In the genomic region with DNA sequence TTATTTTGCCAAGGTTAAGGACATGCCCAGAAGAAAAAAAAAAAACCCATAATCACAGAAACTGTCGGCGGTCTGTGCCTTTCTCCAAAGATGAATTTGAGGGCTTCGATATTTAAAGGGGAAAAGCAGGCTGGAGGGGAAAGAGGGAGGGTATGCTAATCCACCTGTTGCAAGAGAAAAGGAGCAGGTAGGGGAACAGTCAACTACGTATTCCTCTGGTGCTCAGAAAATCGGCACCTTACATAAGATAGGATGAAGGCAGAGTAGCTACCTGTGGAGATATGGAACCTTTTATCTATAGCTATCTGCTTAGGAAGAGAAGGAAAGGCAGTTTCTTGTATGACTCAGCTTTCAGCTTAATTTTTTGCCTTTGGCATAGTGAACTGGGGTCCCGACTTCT, we compare ENCODE assay signal across 1 cellular context.
TF ChIP-seq lines count a peak whose summit lies in the region.

No MANE protein-coding gene starts in this region.

TF ChIP-seq in H1, 55 proteins besides CTCF, POLR2A, EP300 and RAD21:
- no peak for TF ChIP-seq ATF2 (IDR thresholded peaks at IDR 0.05; ENCODE audit: low read length)
